12 cellular contexts compared by ENCODE assay signal in genomic region chr14:101819251-101819990, GRCh38. TPM values are rescaled to one million over a fixed set of nuclear protein-coding genes. Genes with fewer than 3 reads are reported as not detected.
A peak's percentile ranks its signal among the peaks of the same experiment; 100 is the strongest.
DNase-seq lines count a peak whose midpoint lies in the region; TF ChIP-seq lines count a peak whose summit lies in the region.
"Had no signal": no experiment of that assay in that cellular context is flagged by ENCODE, and none has a peak within 500 bp of the region (broad histone marks: within the 10 kb centered on the region; RNA-seq: fewer than 3 reads in every experiment).

No MANE protein-coding gene starts in this region.

- no peak for TF ChIP-seq EP300 in esophagus muscularis mucosa (IDR thresholded peaks at IDR 0.05)
- TF ChIP-seq EP300 in ovary (IDR thresholded peaks at IDR 0.05), result no peak

- H3K4me1 ChIP-seq in OCI-LY7 (ENCODE audit: insufficient read depth, low read length, poor library complexity, severe bottlenecking), result peaks cover 95% of the 10 kb centered on the region
- H3K4me1 ChIP-seq in esophagus muscularis mucosa, result peaks cover 34 to 66% (median 59%) of the 10 kb centered on the region in 4 donors
- H3K4me1 ChIP-seq in ovary (ENCODE audit: insufficient read depth), result peaks cover 11% of the 10 kb centered on the region

- 93% methylated on average over 16 of the region's 16 CpGs for WGBS in esophagus muscularis mucosa
- 91 to 94% (median 93%) methylated on average over 16 of the region's 16 CpGs for WGBS in ovary, 3 donors

- H4K20me1 ChIP-seq in OCI-LY7 (ENCODE audit: insufficient read depth, low read length), result peaks cover 29% of the 10 kb centered on the region; the same call in 1 of the 2 replicates

- H3K9me2 ChIP-seq in OCI-LY7 (ENCODE audit: insufficient read depth, low read length), result no peaks in the 10 kb centered on the region

- H3K9me3 Mint-ChIP-seq in nephron progenitor cell, result no peaks in the 10 kb centered on the region
- H3K9me3 Mint-ChIP-seq: nephron had no signal

- H3K27ac ChIP-seq in OCI-LY7 (ENCODE audit: low read depth, low read length, poor library complexity, severe bottlenecking), result peak overlapping the region; percentile 60
- peak overlapping the region in 1 of 4 donors; percentile 25 for H3K27ac ChIP-seq in esophagus muscularis mucosa (replicated peaks in 1 of 4)
- peak overlapping the region in 1 of 59 donors; percentile 3 for H3K27ac ChIP-seq in dorsolateral prefrontal cortex
- H3K27ac ChIP-seq in ovary, result no peak overlapping the region

- H3K4me3 ChIP-seq in OCI-LY7 (ENCODE audit: low read depth, low read length, poor library complexity, severe bottlenecking), result peak overlapping the region; percentile 56
- H3K4me3 ChIP-seq in esophagus muscularis mucosa, result no peak overlapping the region
- H3K4me3 ChIP-seq in dorsolateral prefrontal cortex, result no peak overlapping the region
- H3K4me3 ChIP-seq in ovary, result no peak overlapping the region

- intact Hi-C loops in OCI-LY7 (cut with micrococcal nuclease; ENCODE audit: unreplicated experiment), result no loop called here
- intact Hi-C loops in esophagus muscularis mucosa (cut with DNase I), result no loop called here
- intact Hi-C loops in dorsolateral prefrontal cortex (cut with DNase I), result no loop called here
- intact Hi-C loops in ovary (cut with DNase I), result no loop called here

- peaks cover 43% of the 10 kb centered on the region for H3K36me3 Mint-ChIP-seq in nephron progenitor cell (ENCODE audit: low read depth)

- H3K4me1 Mint-ChIP-seq in nephron progenitor cell, result peaks cover 41% of the 10 kb centered on the region

- BruUV-seq in OCI-LY7 (replicated peaks; lab: Mats Ljungman, UMichigan), result no TSS peak

- H2AFZ ChIP-seq in OCI-LY7 (ENCODE audit: low read length), result no peak overlapping the region

- POLR2A ChIA-PET in OCI-LY7 (lab: Charles Lee), result interaction anchor here (0.6 to 5.2 kb wide), 5 partner anchors 8 to 138 kb away, joined by 3 to 33 read pairs (median 4); no protein-coding TSS in a partner anchor

- no peak for DNase-seq in OCI-LY7 (ENCODE audit: low spot score)
- DNase-seq in activated T-cell treated with anti-CD3 and anti-CD28 coated beads for 48 hours (ENCODE audit: low read depth), result peak; percentile 55
- DNase-seq in esophagus muscularis mucosa (ENCODE audit: extremely low spot score), result peak; percentile 68
- DNase-seq in stimulated activated CD8-positive, alpha-beta memory T cell treated with anti-CD3 and anti-CD28 coated beads, Interleukin-4, amount 100 ng/mL, for 48 hours, result peak; percentile 77
- DNase-seq in nephron progenitor cell, result no peak
- no peak for DNase-seq in dorsolateral prefrontal cortex
- DNase-seq in NCI-H2196 treated with DMSO at 0.1 percent for 48 hours (lab: John Stamatoyannopoulos, UW; ENCODE audit: unreplicated experiment), result no peak
- no peak for DNase-seq in ovary
- DNase-seq: cerebellar nuclear complex, heart right ventricle, NCI-H510A treated with DMSO at 0.1 percent for 48 hours had no signal

- CTCF ChIA-PET in OCI-LY7 (lab: Charles Lee; ENCODE audit: unreplicated experiment), result interaction anchor here (1.5 kb wide), 1 partner anchor 46 kb away, joined by 3 read pairs; no protein-coding TSS in a partner anchor

- H3K4me2 ChIP-seq in OCI-LY7 (ENCODE audit: low read length), result peak overlapping the region; percentile 83

- H3K36me3 ChIP-seq in OCI-LY7 (ENCODE audit: insufficient read depth, low read length) (peaks cover 52% of the 10 kb centered on the region), esophagus muscularis mucosa (peaks cover 0 to 7% (median 3%) of the 10 kb centered on the region in 4 donors), ovary (no peaks in the 10 kb centered on the region)

- TF ChIP-seq CTCF in OCI-LY7 (conservative IDR thresholded peaks at IDR 0.05; ENCODE audit: low read length) (no peak), esophagus muscularis mucosa (IDR thresholded peaks at IDR 0.05) (no peak), nephron progenitor cell (IDR thresholded peaks at IDR 0.05) (no peak), dorsolateral prefrontal cortex (IDR thresholded peaks at IDR 0.05 in 54 of 56, conservative IDR thresholded peaks at IDR 0.05 in 2 of 56; ENCODE audit: low read depth in 1 of 56, partially characterized antibody in 56 of 56) (no peak), ovary (IDR thresholded peaks at IDR 0.05) (no peak)

- no peaks in the 10 kb centered on the region for H3K27me3 ChIP-seq in esophagus muscularis mucosa
- no peaks in the 10 kb centered on the region for H3K27me3 ChIP-seq in dorsolateral prefrontal cortex
- H3K27me3 ChIP-seq in ovary, result no peaks in the 10 kb centered on the region
- H3K27me3 ChIP-seq: heart right ventricle had no signal

- TF ChIP-seq POLR2A in esophagus muscularis mucosa (IDR thresholded peaks at IDR 0.05; ENCODE audit: low read depth) (no peak), ovary (IDR thresholded peaks at IDR 0.05) (no peak)

- H3K9me3 ChIP-seq in OCI-LY7 (ENCODE audit: low read length), result no peaks in the 10 kb centered on the region
- no peaks in the 10 kb centered on the region for H3K9me3 ChIP-seq in esophagus muscularis mucosa
- no peaks in the 10 kb centered on the region for H3K9me3 ChIP-seq in ovary
- H3K9me3 ChIP-seq: heart right ventricle had no signal

- no peak overlapping the region for H3K27ac Mint-ChIP-seq in nephron progenitor cell
- H3K27ac Mint-ChIP-seq: nephron had no signal

- H3K79me2 ChIP-seq in OCI-LY7 (ENCODE audit: insufficient read depth, low read depth, low read length), result peaks cover 97% of the 10 kb centered on the region

- H3K27me3 Mint-ChIP-seq in nephron progenitor cell (ENCODE audit: low read depth, poor library complexity), result no peaks in the 10 kb centered on the region

- H3K4me3 Mint-ChIP-seq in nephron progenitor cell, result no peak overlapping the region
- H3K4me3 Mint-ChIP-seq: nephron had no signal

RNA-seq across cellular contexts. Expression of gene PPP2R5C, which starts 57.9 kb away (rescaled TPM):
- 134 and 161 TPM in 2 replicates for total RNA-seq in OCI-LY7 (2014; rRNA removed; shearing (Covaris generic))
- total RNA-seq in OCI-LY7 (2022) (236 and 264 TPM in 2 replicates), esophagus muscularis mucosa (100 to 1,000 TPM; 103 to 142 (median 131) TPM), dorsolateral prefrontal cortex (100 to 1,000 TPM; 150 to 242 (median 182) TPM), ovary (100 to 1,000 TPM in 4 of 7 donors, 10 to 100 TPM in 3; 63.1 to 136 (median 111) TPM)
- polyA plus RNA-seq in ovary, result 10 to 100 TPM; 52.8 to 95.3 TPM

Comparison
In these comparisons a context has a peak if more than half of its experiments do, and no peak if none do; other contexts are left out.
1. DNase-seq: peak in activated T-cell treated with anti-CD3 and anti-CD28 coated beads for 48 hours (single experiment), esophagus muscularis mucosa (single experiment) and stimulated activated CD8-positive, alpha-beta memory T cell treated with anti-CD3 and anti-CD28 coated beads, Interleukin-4, amount 100 ng/mL, for 48 hours (single experiment); none in OCI-LY7 (single experiment), nephron progenitor cell (single experiment), dorsolateral prefrontal cortex (0 of 10), NCI-H2196 treated with DMSO at 0.1 percent for 48 hours (single experiment) and ovary (0 of 5).